38 cellular contexts compared by ENCODE assay signal in the genomic region with DNA sequence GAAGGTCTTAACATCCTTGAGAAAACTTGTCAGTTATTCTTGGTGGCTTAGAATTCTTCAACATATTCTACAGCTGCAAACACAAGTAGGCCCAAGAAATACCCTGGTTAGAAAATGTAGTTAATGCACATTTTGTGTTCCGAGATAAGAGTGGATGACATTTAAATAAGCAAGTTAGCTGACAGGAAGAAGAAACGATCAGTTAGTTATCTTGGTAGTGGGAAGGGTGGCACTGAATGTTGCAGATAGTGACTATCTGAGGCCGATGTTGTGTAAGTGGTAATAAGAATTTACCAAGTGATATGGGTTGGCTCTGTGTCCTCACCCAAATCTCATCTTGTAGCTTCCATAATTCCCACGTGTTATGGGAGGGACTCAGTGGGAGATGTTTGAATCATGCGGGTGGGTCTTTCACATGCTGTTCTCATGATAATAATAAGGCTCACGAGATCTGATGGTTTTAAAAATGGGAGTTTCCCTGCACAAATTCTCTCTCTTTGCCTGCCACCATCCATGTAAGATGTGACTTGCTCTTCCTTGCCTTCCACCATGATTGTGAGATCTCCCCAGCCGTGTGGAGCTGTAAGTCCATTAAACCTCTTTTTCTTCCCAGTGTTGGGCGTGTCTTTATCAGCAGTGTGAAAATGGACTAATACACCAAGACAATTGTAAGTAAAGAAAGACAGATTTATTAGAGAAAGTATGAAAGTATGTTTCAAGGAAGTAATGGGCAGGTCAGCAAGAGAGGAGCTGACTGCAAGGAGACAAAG.
"Had no signal": no experiment of that assay in that cellular context is flagged by ENCODE, and none has a peak within 500 bp of the region (broad histone marks: within the 10 kb centered on the region; RNA-seq: fewer than 3 reads in every experiment).

No MANE protein-coding gene starts in this region.

- H3K4me3 Mint-ChIP-seq: activated CD4-positive, alpha-beta memory T cell treated with anti-CD3 and anti-CD28 coated beads, Interleukin-2, amount 10 ng/mL, durations not matched to agents 7 days and 5 days; activated CD4-positive, alpha-beta T cell treated with anti-CD3 and anti-CD28 coated beads for 36 hours; activated CD4-positive, alpha-beta T cell treated with anti-CD3 and anti-CD28 coated beads, Interleukin-2, amount 10 ng/mL, durations not matched to agents 7 days and 5 days; activated CD8-positive, alpha-beta memory T cell treated with anti-CD3 and anti-CD28 coated beads, Interleukin-2, amount 10 ng/mL, durations not matched to agents 7 days and 5 days; activated CD8-positive, alpha-beta T cell treated with anti-CD3 and anti-CD28 coated beads, Interleukin-2, amount 10 ng/mL, durations not matched to agents 7 days and 5 days; activated naive CD4-positive, alpha-beta T cell treated with anti-CD3 and anti-CD28 coated beads, Interleukin-2, amount 10 ng/mL, durations not matched to agents 7 days and 5 days; activated naive CD4-positive, alpha-beta T cell treated with anti-CD3 and anti-CD28 coated beads, Interleukin-2, amount 50 U/mL, for 24 hours; activated naive CD8-positive, alpha-beta T cell; activated naive CD8-positive, alpha-beta T cell treated with anti-CD3 and anti-CD28 coated beads, Interleukin-2, amount 10 ng/mL, durations not matched to agents 7 days and 5 days; activated naive CD8-positive, alpha-beta T cell treated with anti-CD3 and anti-CD28 coated beads, Interleukin-2, amount 50 U/mL, for 24 hours; activated T-cell treated with anti-CD3 and anti-CD28 coated beads, Interleukin-2, amount 50 U/mL, for 24 hours; T-helper 1 cell treated with Interleukin-12 subunit alpha and Interleukin-12 subunit beta and Interleukin-4 antibody, amounts not matched to agents 30 μg/mL and 1 μg/mL, for 36 hours; T-helper 2 cell treated with Interferon-gamma antibody and Interleukin-4, amounts not matched to agents 5 μg/mL and 100 μg/mL, for 36 hours; WTC11 had no signal

- H3K27ac ChIP-seq: ascending aorta, body of pancreas, brain microvascular endothelial cell, breast epithelium, WERI-Rb-1 had no signal

- ATAC-seq: activated CD4-positive, alpha-beta T cell treated with anti-CD3 and anti-CD28 coated beads for 36 hours; activated CD4-positive, CD25-positive, alpha-beta regulatory T cell treated with anti-CD3 and anti-CD28 coated beads, Interleukin-2, amount 50 U/mL, for 24 hours; activated CD8-positive, alpha-beta memory T cell treated with anti-CD3 and anti-CD28 coated beads, Interleukin-2, amount 10 ng/mL, durations not matched to agents 7 days and 5 days; activated CD8-positive, alpha-beta T cell treated with anti-CD3 and anti-CD28 coated beads, Interleukin-2, amount 10 ng/mL, durations not matched to agents 7 days and 5 days; activated naive CD8-positive, alpha-beta T cell treated with anti-CD3 and anti-CD28 coated beads, Interleukin-2, amount 50 U/mL, for 24 hours; body of pancreas; WTC11 had no signal

- H3K27me3 ChIP-seq: ascending aorta, body of pancreas, brain microvascular endothelial cell, breast epithelium had no signal

- H3K36me3 Mint-ChIP-seq: activated CD8-positive, alpha-beta memory T cell treated with anti-CD3 and anti-CD28 coated beads, Interleukin-2, amount 10 ng/mL, durations not matched to agents 7 days and 5 days; activated naive CD4-positive, alpha-beta T cell treated with anti-CD3 and anti-CD28 coated beads, Interleukin-2, amount 50 U/mL, for 24 hours had no signal

- H3K9me3 ChIP-seq: ascending aorta, body of pancreas, breast epithelium had no signal

- H3K4me3 ChIP-seq: ascending aorta, body of pancreas, breast epithelium had no signal

- H3K27ac Mint-ChIP-seq: activated CD4-positive, alpha-beta memory T cell treated with anti-CD3 and anti-CD28 coated beads, Interleukin-2, amount 10 ng/mL, durations not matched to agents 7 days and 5 days; activated CD4-positive, alpha-beta T cell treated with anti-CD3 and anti-CD28 coated beads for 36 hours; activated CD4-positive, alpha-beta T cell treated with anti-CD3 and anti-CD28 coated beads, Interleukin-2, amount 10 ng/mL, durations not matched to agents 7 days and 5 days; activated CD8-positive, alpha-beta memory T cell treated with anti-CD3 and anti-CD28 coated beads, Interleukin-2, amount 10 ng/mL, durations not matched to agents 7 days and 5 days; activated CD8-positive, alpha-beta T cell treated with anti-CD3 and anti-CD28 coated beads, Interleukin-2, amount 10 ng/mL, durations not matched to agents 7 days and 5 days; activated naive CD4-positive, alpha-beta T cell treated with anti-CD3 and anti-CD28 coated beads, Interleukin-2, amount 10 ng/mL, durations not matched to agents 7 days and 5 days; activated naive CD4-positive, alpha-beta T cell treated with anti-CD3 and anti-CD28 coated beads, Interleukin-2, amount 50 U/mL, for 24 hours; activated naive CD8-positive, alpha-beta T cell; activated naive CD8-positive, alpha-beta T cell treated with anti-CD3 and anti-CD28 coated beads, Interleukin-2, amount 10 ng/mL, durations not matched to agents 7 days and 5 days; activated naive CD8-positive, alpha-beta T cell treated with anti-CD3 and anti-CD28 coated beads, Interleukin-2, amount 50 U/mL, for 24 hours; activated T-cell treated with anti-CD3 and anti-CD28 coated beads, Interleukin-2, amount 50 U/mL, for 24 hours; activated T-helper 2 cell treated with anti-CD3 and anti-CD28 coated beads, Interferon-gamma antibody, Interleukin-2, Interleukin-4, amounts not matched to agents 10 μg/mL and 5 μg/mL and 100 μg/mL, durations not matched to agents 14 hours and 24 hours and 36 hours; T-helper 1 cell treated with Interleukin-12 subunit alpha and Interleukin-12 subunit beta and Interleukin-4 antibody, amounts not matched to agents 30 μg/mL and 1 μg/mL, for 36 hours; T-helper 2 cell treated with Interferon-gamma antibody and Interleukin-4, amounts not matched to agents 5 μg/mL and 100 μg/mL, for 36 hours; WTC11 had no signal

- H3K36me3 ChIP-seq: ascending aorta, brain microvascular endothelial cell, breast epithelium, WERI-Rb-1 had no signal

- H3K27me3 Mint-ChIP-seq: activated CD4-positive, alpha-beta T cell treated with anti-CD3 and anti-CD28 coated beads for 36 hours; activated CD4-positive, alpha-beta T cell treated with anti-CD3 and anti-CD28 coated beads, Interleukin-2, amount 10 ng/mL, durations not matched to agents 7 days and 5 days; activated naive CD4-positive, alpha-beta T cell treated with anti-CD3 and anti-CD28 coated beads, Interleukin-2, amount 50 U/mL, for 24 hours; activated naive CD8-positive, alpha-beta T cell; activated T-cell treated with anti-CD3 and anti-CD28 coated beads, Interleukin-2, amount 50 U/mL, for 24 hours had no signal

- DNase-seq: activated CD4-positive, alpha-beta memory T cell treated with anti-CD3 and anti-CD28 coated beads, Interleukin-2, amount 10 ng/mL, durations not matched to agents 7 days and 5 days; activated CD4-positive, alpha-beta T cell treated with anti-CD3 and anti-CD28 coated beads for 1 hour; activated CD4-positive, alpha-beta T cell treated with anti-CD3 and anti-CD28 coated beads for 36 hours; activated CD4-positive, alpha-beta T cell treated with anti-CD3 and anti-CD28 coated beads for 48 hours; activated CD4-positive, alpha-beta T cell treated with anti-CD3 and anti-CD28 coated beads, Interleukin-2, amount 10 ng/mL, durations not matched to agents 7 days and 5 days; activated CD4-positive, alpha-beta T cell treated with anti-CD3 and anti-CD28 coated beads, Interleukin-2, amount 50 U/mL, for 48 hours; activated CD4-positive, CD25-positive, alpha-beta regulatory T cell; activated CD8-positive, alpha-beta memory T cell treated with anti-CD3 and anti-CD28 coated beads for 24 hours; activated CD8-positive, alpha-beta memory T cell treated with anti-CD3 and anti-CD28 coated beads, Interleukin-2, amount 10 ng/mL, durations not matched to agents 7 days and 5 days; activated CD8-positive, alpha-beta memory T cell treated with anti-CD3 and anti-CD28 coated beads, Interleukin-2, amount 50 U/mL, for 48 hours; activated CD8-positive, alpha-beta T cell treated with anti-CD3 and anti-CD28 coated beads, Interleukin-2, amount 10 ng/mL, durations not matched to agents 7 days and 5 days; activated effector memory CD4-positive, alpha-beta T cell treated with Interleukin-2 at 50 U/mL for 16 hours; activated gamma-delta T cell; activated naive CD4-positive, alpha-beta T cell treated with anti-CD3 and anti-CD28 coated beads, Interleukin-2, amount 10 ng/mL, durations not matched to agents 7 days and 5 days; activated naive CD4-positive, alpha-beta T cell treated with Interleukin-2 at 50 U/mL for 16 hours; activated naive CD8-positive, alpha-beta T cell treated with anti-CD3 and anti-CD28 coated beads, Interleukin-2, amount 10 ng/mL, durations not matched to agents 7 days and 5 days; activated naive CD8-positive, alpha-beta T cell treated with anti-CD3 and anti-CD28 coated beads, Interleukin-2, amount 50 U/mL, for 24 hours; activated T-cell treated with anti-CD3 and anti-CD28 coated beads, Interleukin-2, amount 50 U/mL, for 24 hours; activated T-cell treated with anti-CD3 and anti-CD28 coated beads, Interleukin-2, amount 50 U/mL, for 48 hours; amygdala; anterior cingulate cortex; body of pancreas; brain microvascular endothelial cell; central memory CD4-positive, alpha-beta T cell; T-helper 2 cell; T-helper 9 cell; WERI-Rb-1 had no signal

- H3K9me3 Mint-ChIP-seq: activated naive CD4-positive, alpha-beta T cell treated with anti-CD3 and anti-CD28 coated beads, Interleukin-2, amount 50 U/mL, for 24 hours; activated T-cell treated with anti-CD3 and anti-CD28 coated beads, Interleukin-2, amount 50 U/mL, for 24 hours had no signal

- H3K4me1 ChIP-seq: ascending aorta, body of pancreas, breast epithelium had no signal

- FAIRE-seq: colon, TTC549 had no signal
